25 cellular contexts compared by ENCODE assay signal in the genomic region with DNA sequence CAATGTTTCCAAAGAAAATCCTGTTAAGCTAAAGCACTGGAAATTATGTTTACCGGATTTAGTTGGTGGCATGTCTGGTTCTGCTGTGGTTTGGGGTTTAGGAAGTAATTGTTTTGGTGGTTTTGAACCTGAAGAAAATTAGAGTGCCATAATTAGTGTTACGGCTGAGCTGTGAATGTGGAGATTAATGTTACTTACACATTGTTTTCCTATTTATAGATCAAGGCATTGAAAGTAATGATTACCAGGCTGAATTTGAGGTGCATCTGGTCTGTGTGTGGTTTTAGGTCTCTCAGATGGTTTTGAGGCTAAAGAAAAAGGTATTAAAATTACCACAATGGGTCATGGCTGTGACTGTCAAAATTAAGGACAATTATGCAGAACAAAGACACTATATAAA.
"Had no signal": no experiment of that assay in that cellular context is flagged by ENCODE, and none has a peak within 500 bp of the region (broad histone marks: within the 10 kb centered on the region; RNA-seq: fewer than 3 reads in every experiment).

No MANE protein-coding gene starts in this region.

- H3K27me3 Mint-ChIP-seq: type B pancreatic cell had no signal

- H3K9me3 Mint-ChIP-seq: effector memory CD8-positive, alpha-beta T cell; naive B cell; nephron; stimulated activated effector memory CD8-positive, alpha-beta T cell treated with anti-CD3 and anti-CD28 coated beads, Interleukin-12 subunit alpha, Interleukin-12 subunit beta, amount 100 ng/mL, for 72 hours; type B pancreatic cell had no signal

- H3K4me1 ChIP-seq: esophagus muscularis mucosa, gastrocnemius medialis, heart right ventricle, left ventricle myocardium inferior, lower lobe of right lung, parathyroid adenoma, prostate gland, right lobe of liver, suprapubic skin, thyroid gland, uterus had no signal

- H3K36me3 ChIP-seq: gastrocnemius medialis, left ventricle myocardium inferior, prostate gland, right lobe of liver, suprapubic skin, thyroid gland, uterus had no signal

- H3K27me3 ChIP-seq: esophagus muscularis mucosa, gastrocnemius medialis, heart right ventricle, right lobe of liver, suprapubic skin, thyroid gland, uterus had no signal

- ATAC-seq: effector memory CD8-positive, alpha-beta T cell; gastrocnemius medialis; heart right ventricle; left cardiac atrium; lower lobe of right lung; right lobe of liver; stimulated activated effector memory CD8-positive, alpha-beta T cell treated with anti-CD3 and anti-CD28 coated beads, Interleukin-12 subunit alpha, Interleukin-12 subunit beta, amount 100 ng/mL, for 72 hours; stimulated activated naive CD8-positive, alpha-beta T cell treated with anti-CD3 and anti-CD28 coated beads, Interleukin-15, Interleukin-2, amounts not matched to agents 100 U/mL and 50 U/mL, for 24 hours had no signal

- H2AFZ ChIP-seq: parathyroid adenoma had no signal

- H3K4me3 Mint-ChIP-seq: effector memory CD8-positive, alpha-beta T cell; memory B cell; naive B cell; nephron; stimulated activated effector memory CD8-positive, alpha-beta T cell treated with anti-CD3 and anti-CD28 coated beads, Interleukin-12 subunit alpha, Interleukin-12 subunit beta, amount 100 ng/mL, for 72 hours; type B pancreatic cell had no signal

- H3K4me1 Mint-ChIP-seq: immature natural killer cell; naive B cell; nephron; stimulated activated effector memory CD8-positive, alpha-beta T cell treated with anti-CD3 and anti-CD28 coated beads, Interleukin-12 subunit alpha, Interleukin-12 subunit beta, amount 100 ng/mL, for 72 hours had no signal

- DNase-seq: effector memory CD8-positive, alpha-beta T cell; gastrocnemius medialis; heart right ventricle; immature natural killer cell; kidney; left cardiac atrium; left ventricle myocardium inferior; lower lobe of right lung; naive B cell; occipital lobe; right lobe of liver; stimulated activated CD4-positive, alpha-beta T cell treated with anti-CD3 and anti-CD28 coated beads, Interleukin-4, amount 100 ng/mL, for 1 hour; stimulated activated CD8-positive, alpha-beta memory T cell treated with anti-CD3 and anti-CD28 coated beads, Interleukin-4, amount 100 ng/mL, for 48 hours; stimulated activated naive CD8-positive, alpha-beta T cell treated with anti-CD3 and anti-CD28 coated beads, Interleukin-15, Interleukin-2, amounts not matched to agents 100 U/mL and 50 U/mL, for 24 hours; thyroid gland; uterus had no signal

- H3K4me3 ChIP-seq: esophagus muscularis mucosa, gastrocnemius medialis, heart right ventricle, left ventricle myocardium inferior, lower lobe of right lung, prostate gland, right lobe of liver, suprapubic skin, thyroid gland, uterus had no signal

- FAIRE-seq: kidney had no signal

- H3K79me2 ChIP-seq: parathyroid adenoma had no signal

- H3K9me3 ChIP-seq: esophagus muscularis mucosa, gastrocnemius medialis, heart right ventricle, left ventricle myocardium inferior, lower lobe of right lung, prostate gland, right lobe of liver, suprapubic skin, thyroid gland, uterus had no signal

- H3K27ac ChIP-seq: epithelial cell of prostate, esophagus muscularis mucosa, gastrocnemius medialis, heart right ventricle, left ventricle myocardium inferior, lower lobe of right lung, parathyroid adenoma, prostate gland, right lobe of liver, suprapubic skin, thyroid gland, uterus had no signal

- H3K9ac ChIP-seq: parathyroid adenoma had no signal

- H3K36me3 Mint-ChIP-seq: immature natural killer cell; memory B cell; naive B cell; stimulated activated effector memory CD8-positive, alpha-beta T cell treated with anti-CD3 and anti-CD28 coated beads, Interleukin-12 subunit alpha, Interleukin-12 subunit beta, amount 100 ng/mL, for 72 hours; type B pancreatic cell had no signal

- H3K27ac Mint-ChIP-seq: effector memory CD8-positive, alpha-beta T cell; immature natural killer cell; memory B cell; naive B cell; nephron; stimulated activated effector memory CD8-positive, alpha-beta T cell treated with anti-CD3 and anti-CD28 coated beads, Interleukin-12 subunit alpha, Interleukin-12 subunit beta, amount 100 ng/mL, for 72 hours; type B pancreatic cell had no signal
